ENCODE assay signal across 7 cellular contexts in genomic region chr15:50891159-50891558, GRCh38.
"Had no signal": no experiment of that assay in that cellular context is flagged by ENCODE, and none has a peak within 500 bp of the region (broad histone marks: within the 10 kb centered on the region; RNA-seq: fewer than 3 reads in every experiment).

No MANE protein-coding gene starts in this region.

- DNase-seq: GDM1, GF-D8 had no signal

- ATAC-seq: GM12878 had no signal

- FAIRE-seq: GM12878, GM12891, GM12892, GM18507, GM19239 had no signal

- H3K4me3 ChIP-seq: GM12878 had no signal
